ENCODE assay signal across 18 cellular contexts in the genomic region with DNA sequence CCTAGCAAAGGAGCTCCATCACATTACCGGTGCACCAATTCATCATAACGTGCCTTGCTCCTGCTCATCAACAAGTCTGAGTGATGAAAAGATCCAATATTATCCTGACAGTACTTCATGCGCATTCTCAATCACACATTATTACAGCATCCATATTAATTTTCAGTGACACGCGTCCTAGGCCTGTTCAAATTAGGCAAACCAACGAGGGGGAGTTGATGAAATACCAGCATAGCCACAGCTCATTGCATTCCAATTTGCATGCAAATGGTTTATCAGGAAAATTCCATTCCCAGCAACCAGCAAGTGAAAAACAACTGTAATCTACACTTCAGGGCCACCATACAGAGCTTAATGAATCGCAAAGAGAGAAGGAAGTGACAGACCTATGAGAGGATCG.
A peak's percentile ranks its signal among the peaks of the same experiment; 100 is the strongest.
DNase-seq lines count a peak whose midpoint lies in the region; ATAC-seq, FAIRE-seq and TF ChIP-seq lines count a peak whose summit lies in the region.
"Had no signal": no experiment of that assay in that cellular context is flagged by ENCODE, and none has a peak within 500 bp of the region (broad histone marks: within the 10 kb centered on the region; RNA-seq: fewer than 3 reads in every experiment).

No MANE protein-coding gene starts in this region.

- CTCF ChIA-PET in H1 (lab: Charles Lee; ENCODE audit: partially characterized antibody), result interaction anchor here (0.6 to 1.9 kb wide), 6 partner anchors 17 to 193 kb away, joined by 3 to 8 read pairs (median 3); no protein-coding TSS in a partner anchor

- no peak overlapping the region for H3K9ac ChIP-seq in H1 (replicated peaks in 1 of 4; ENCODE audit: extremely low read depth in 1 of 4, low read depth in 3 of 4, low read length in 3 of 4)

- no peak for ATAC-seq in GM21737 (IDR thresholded peaks at IDR 0.05; ENCODE audit: unreplicated experiment)
- ATAC-seq: activated CD8-positive, alpha-beta T cell treated with anti-CD3 and anti-CD28 coated beads for 36 hours; naive thymus-derived CD8-positive, alpha-beta T cell; stimulated activated naive CD8-positive, alpha-beta T cell treated with anti-CD3 and anti-CD28 coated beads, Interleukin-15, Interleukin-2, amounts not matched to agents 100 U/mL and 50 U/mL, for 24 hours had no signal

- TF ChIP-seq POLR2A in H1 (IDR thresholded peaks at IDR 0.05; ENCODE audit: control extremely low read depth in 1 of 2, low read depth in 2 of 2, low read length in 2 of 2), result no peak

- peak; percentile 36 for DNase-seq in EH (ENCODE audit: low read depth)
- DNase-seq in NCI-H2171 treated with DMSO at 0.1 percent for 48 hours (lab: John Stamatoyannopoulos, UW), result peak; percentile 93
- DNase-seq in H1 (ENCODE audit: low read depth in 1 of 2, low spot score in 2 of 2), result no peak
- peak; percentile 70 for DNase-seq in renal cortical epithelial cell (ENCODE audit: low read depth)
- DNase-seq in RKO (ENCODE audit: low spot score), result no peak
- no peak for DNase-seq in dedifferentiated amniotic fluid mesenchymal stem cell (ENCODE audit: extremely low spot score)
- DNase-seq: activated CD8-positive, alpha-beta T cell treated with anti-CD3 and anti-CD28 coated beads for 36 hours; activated naive CD4-positive, alpha-beta T cell treated with anti-CD3 and anti-CD28 coated beads, Interleukin-2, amount 10 ng/mL, durations not matched to agents 7 days and 5 days; activated T-cell treated with anti-CD3 and anti-CD28 coated beads, Interleukin-2, amount 50 U/mL, for 24 hours; anterior cingulate cortex; foreskin melanocyte; mesenchymal stem cell; naive thymus-derived CD8-positive, alpha-beta T cell; stimulated activated naive CD8-positive, alpha-beta T cell treated with anti-CD3 and anti-CD28 coated beads, Interleukin-15, Interleukin-2, amounts not matched to agents 100 U/mL and 50 U/mL, for 24 hours; thyroid gland had no signal

- H3K4me2 ChIP-seq in H1 (ENCODE audit: insufficient read depth in 1 of 2, low read depth in 2 of 2, low read length in 2 of 2), result peak overlapping the region in 1 of 2 experiments; percentile 37; a peak in 1 of 4 replicates

- H2BK5ac ChIP-seq in H1 (ENCODE audit: low read depth, low read length), result no peak overlapping the region; the same call in 1 of the 2 replicates

- no peaks in the 10 kb centered on the region for H3K79me2 ChIP-seq in H1 (ENCODE audit: control insufficient read depth in 1 of 2, insufficient read depth in 2 of 2, low read length in 2 of 2)

- H3K36me3 ChIP-seq in H1 (ENCODE audit: control insufficient read depth in 2 of 4, insufficient read depth in 4 of 4, low read length in 3 of 4), result no peaks in the 10 kb centered on the region
- H3K36me3 ChIP-seq: thyroid gland had no signal

- H3K4me3 ChIP-seq in H1 (ENCODE audit: extremely low read depth in 1 of 4, insufficient read depth in 2 of 4, low read depth in 3 of 4, low read length in 4 of 4), result peak overlapping the region in 1 of 4 experiments; percentile 1; a peak in 1 of 8 replicates
- H3K4me3 ChIP-seq: skin epidermis, thyroid gland had no signal

- no peaks in the 10 kb centered on the region for H3K79me1 ChIP-seq in H1 (ENCODE audit: low read depth, low read length)

- no peaks in the 10 kb centered on the region for H3K23me2 ChIP-seq in H1 (ENCODE audit: low read depth, low read length)

- H2BK12ac ChIP-seq in H1 (ENCODE audit: low read depth, low read length), result peak overlapping the region; percentile 77; the same call in 1 of the 2 replicates

- no peak overlapping the region for H4K8ac ChIP-seq in H1 (ENCODE audit: extremely low read depth, insufficient read depth, low read length)

- no peak overlapping the region for H4K91ac ChIP-seq in H1 (replicated peaks; ENCODE audit: insufficient read length, low read length)

- peaks cover 0 to 4% of the 10 kb centered on the region in 2 experiments for H4K20me1 ChIP-seq in H1 (replicated peaks in 1 of 2; ENCODE audit: control insufficient read depth in 1 of 2, insufficient read depth in 2 of 2, low read length in 2 of 2)

- H2BK15ac ChIP-seq in H1 (ENCODE audit: low read length), result no peak overlapping the region

- H2BK20ac ChIP-seq in H1 (ENCODE audit: low read length), result no peak overlapping the region

- no peak overlapping the region for H4K5ac ChIP-seq in H1 (ENCODE audit: insufficient read length, low read depth, low read length)

- H3K14ac ChIP-seq in H1 (ENCODE audit: insufficient read length), result no peak overlapping the region

- H3K56ac ChIP-seq in H1 (replicated peaks; ENCODE audit: insufficient read length, low read depth, low read length), result no peak overlapping the region

- H3K18ac ChIP-seq in H1 (ENCODE audit: extremely low read depth, low read length), result no peak overlapping the region

- H2BK120ac ChIP-seq in H1 (replicated peaks; ENCODE audit: low read depth, low read length), result no peak overlapping the region

- no peak overlapping the region for H3K27ac ChIP-seq in H1 (ENCODE audit: low read depth, low read length)
- H3K27ac ChIP-seq: RWPE1, skin epidermis, thyroid gland had no signal

- no peak for TF ChIP-seq EP300 in H1 (IDR thresholded peaks at IDR 0.05; ENCODE audit: borderline replicate concordance in 1 of 2, low read depth in 2 of 2, low read length in 2 of 2)

- WGBS in H1 (ENCODE audit: extremely low coverage in 1 of 2, insufficient coverage in 1 of 2, insufficient read length in 1 of 2, insufficient replicate concordance in 2 of 2, low coverage in 1 of 2, low lambda C conversion rate in 2 of 2, missing lambda C conversion rate in 1 of 2), 2 experiments, result 39% methylated on average over 8 of the region's 8 CpGs; no CpG with 5 or more reads in 1 of the 2 experiments

- no peak for TF ChIP-seq RAD21 in H1 (IDR thresholded peaks at IDR 0.05 in 1 of 2, conservative IDR thresholded peaks at IDR 0.05 in 1 of 2; ENCODE audit: low read depth in 2 of 2, low read length in 2 of 2)

- no peak overlapping the region for H2AK5ac ChIP-seq in H1 (ENCODE audit: low read depth, low read length)

- H3K9me3 ChIP-seq in H1 (ENCODE audit: insufficient read depth in 2 of 2, low read depth in 1 of 2, low read length in 1 of 2), result no peaks in the 10 kb centered on the region
- H3K9me3 ChIP-seq: thyroid gland had no signal

- no peak overlapping the region for H3K23ac ChIP-seq in H1 (ENCODE audit: insufficient read length)

- POLR2A ChIA-PET in H1 (lab: Charles Lee; ENCODE audit: partially characterized antibody), result no interaction called here

- peaks cover 2 to 8% (median 5%) of the 10 kb centered on the region in 4 experiments; a peak in 5 of 7 replicates for H3K4me1 ChIP-seq in H1 (replicated peaks in 1 of 4; ENCODE audit: control insufficient read depth in 3 of 4, insufficient read depth in 4 of 4, low read length in 3 of 4)

- no peak overlapping the region for H2AFZ ChIP-seq in H1 (ENCODE audit: low read length)

- H3K27me3 ChIP-seq in H1 (replicated peaks in 1 of 4; ENCODE audit: control insufficient read depth in 3 of 4, extremely low read depth in 1 of 4, insufficient read depth in 3 of 4, low read length in 3 of 4), result no peaks in the 10 kb centered on the region
- H3K27me3 ChIP-seq: thyroid gland had no signal

- TF ChIP-seq CTCF in H1 (IDR thresholded peaks at IDR 0.05; ENCODE audit: control extremely low read depth in 1 of 3, insufficient read depth in 1 of 3, low read depth in 1 of 3, low read length in 3 of 3), result no peak

- H3K4ac ChIP-seq in H1 (replicated peaks; ENCODE audit: insufficient read length, low read depth, low read length), result no peak overlapping the region

- peak; percentile 71 for FAIRE-seq in H1 (lab: Jason Lieb, UNC)

TF ChIP-seq in H1, 55 proteins besides CTCF, POLR2A, EP300 and RAD21:
- TF ChIP-seq CBX8 (IDR thresholded peaks at IDR 0.05; ENCODE audit: borderline replicate concordance, low read depth, low read length), result no peak
- no peak for TF ChIP-seq SP2 (IDR thresholded peaks at IDR 0.05; ENCODE audit: low read length)
- no peak for TF ChIP-seq RNF2 (IDR thresholded peaks at IDR 0.05; ENCODE audit: borderline replicate concordance, low read depth, low read length, missing control alignments, poor library complexity, severe bottlenecking)
- peak; percentile 69 for TF ChIP-seq TEAD4 (IDR thresholded peaks at IDR 0.05; ENCODE audit: low read depth, low read length)
- no peak for TF ChIP-seq BRCA1 (IDR thresholded peaks at IDR 0.05; ENCODE audit: low read depth, low read length)
- no peak for TF ChIP-seq KDM5A (IDR thresholded peaks at IDR 0.05; ENCODE audit: low read length)
- 0 out of 2 replicates have a peak, but pooled peaks have one; percentile 37 for TF ChIP-seq SP1 (IDR thresholded peaks at IDR 0.05; ENCODE audit: low read depth, low read length)
- no peak for TF ChIP-seq POLR2AphosphoS5 (IDR thresholded peaks at IDR 0.05; ENCODE audit: low read depth, low read length)
- TF ChIP-seq JUN (IDR thresholded peaks at IDR 0.05; ENCODE audit: low read depth, low read length), result no peak
- no peak for TF ChIP-seq ZNF274 (IDR thresholded peaks at IDR 0.05; ENCODE audit: borderline replicate concordance, extremely low read depth, low read length)
TF ChIP-seq in H1: peak in this region for 2.

Comparison
In these comparisons a context has a peak if more than half of its experiments do, and no peak if none do; other contexts are left out.
1. DNase-seq: peak in EH (single experiment), NCI-H2171 treated with DMSO at 0.1 percent for 48 hours (single experiment) and renal cortical epithelial cell (single experiment); none in H1 (0 of 2), RKO (single experiment) and dedifferentiated amniotic fluid mesenchymal stem cell (single experiment).